In genomic region chr7:97298561-97298960, GRCh38 we compare ENCODE assay signal across 26 cellular contexts.
A peak's percentile ranks its signal among the peaks of the same experiment; 100 is the strongest.
DNase-seq lines count a peak whose midpoint lies in the region; ATAC-seq, FAIRE-seq and TF ChIP-seq lines count a peak whose summit lies in the region.
"Had no signal": no experiment of that assay in that cellular context is flagged by ENCODE, and none has a peak within 500 bp of the region (broad histone marks: within the 10 kb centered on the region; RNA-seq: fewer than 3 reads in every experiment).

No MANE protein-coding gene starts in this region.

- peaks cover 0 to 10% (median 1%) of the 10 kb centered on the region in 5 donors for H3K27me3 Mint-ChIP-seq in naive thymus-derived CD8-positive, alpha-beta T cell
- H3K27me3 Mint-ChIP-seq: activated B cell treated with CpG ODN at 0.5 μM for 24 hours; activated naive CD8-positive, alpha-beta T cell had no signal

- no peaks in the 10 kb centered on the region for H3K27me3 ChIP-seq in adipocyte (replicated peaks; ENCODE audit: control insufficient read depth, insufficient read depth, low read length)
- H3K27me3 ChIP-seq: colonic mucosa, heart right ventricle had no signal

- no peak overlapping the region for H3K9ac ChIP-seq in adipocyte (ENCODE audit: low read length)

- DNase-seq in HCEC 1CT (peak; percentile 73), adipocyte (ENCODE audit: low read depth) (peak; percentile 49), fibroblast of villous mesenchyme (ENCODE audit: low read depth) (peak; percentile 15), stromal cell of bone marrow (ENCODE audit: low read depth) (peak; percentile 28), hippocampal formation (lab: John Stamatoyannopoulos, UW) (no peak), urothelium cell line (ENCODE audit: low spot score) (no peak)
- DNase-seq in naive thymus-derived CD8-positive, alpha-beta T cell, result no peak
- DNase-seq: activated B cell treated with CpG ODN at 0.5 μM for 24 hours; activated CD4-positive, alpha-beta T cell treated with anti-CD3 and anti-CD28 coated beads, Interleukin-2, amount 50 U/mL, for 48 hours; activated CD8-positive, alpha-beta memory T cell treated with anti-CD3 and anti-CD28 coated beads, Interleukin-2, amount 50 U/mL, for 48 hours; AML-193; colonic mucosa; endodermal cell; GOT3; heart right ventricle; left ventricle myocardium inferior; midbrain; NCI-H1436 treated with DMSO at 0.1 percent for 48 hours; NCI-H524 treated with DMSO at 0.1 percent for 48 hours; stimulated activated CD4-positive, alpha-beta T cell treated with anti-CD3 and anti-CD28 coated beads, Interleukin-1b, Interleukin-23, amount 100 ng/mL, for 48 hours; T1000 had no signal

- H3K36me3 ChIP-seq in adipocyte (ENCODE audit: control insufficient read depth, insufficient read depth, low read length, severe bottlenecking), result no peaks in the 10 kb centered on the region
- H3K36me3 ChIP-seq: colonic mucosa, heart right ventricle, left ventricle myocardium inferior had no signal

- no peaks in the 10 kb centered on the region for H3K4me1 ChIP-seq in adipocyte (ENCODE audit: control insufficient read depth, insufficient read depth, low read length)
- H3K4me1 ChIP-seq: colonic mucosa, heart right ventricle, left ventricle myocardium inferior had no signal

- no peak for TF ChIP-seq CTCF in fibroblast of villous mesenchyme (IDR thresholded peaks at IDR 0.05; ENCODE audit: insufficient read depth, low read depth, low read length)

- POLR2A ChIA-PET in naive thymus-derived CD8-positive, alpha-beta T cell (lab: Charles Lee), result no interaction called here

- H3K4me1 Mint-ChIP-seq in naive thymus-derived CD8-positive, alpha-beta T cell, result no peaks in the 10 kb centered on the region
- H3K4me1 Mint-ChIP-seq: activated B cell treated with CpG ODN at 0.5 μM for 24 hours; brain; endodermal cell; nephron; stimulated activated effector memory CD8-positive, alpha-beta T cell treated with anti-CD3 and anti-CD28 coated beads, Interleukin-12 subunit alpha, Interleukin-12 subunit beta, amount 100 ng/mL, for 72 hours had no signal

- FAIRE-seq in urothelium cell line (lab: Jason Lieb, UNC), result no peak

- H3K4me3 Mint-ChIP-seq in naive thymus-derived CD8-positive, alpha-beta T cell, result no peak overlapping the region
- H3K4me3 Mint-ChIP-seq: activated B cell treated with CpG ODN at 0.5 μM for 24 hours; activated naive CD8-positive, alpha-beta T cell; brain; endodermal cell; nephron; stimulated activated effector memory CD8-positive, alpha-beta T cell treated with anti-CD3 and anti-CD28 coated beads, Interleukin-12 subunit alpha, Interleukin-12 subunit beta, amount 100 ng/mL, for 72 hours had no signal

- H3K4me3 ChIP-seq in adipocyte (ENCODE audit: low read length) (no peak overlapping the region), fibroblast of villous mesenchyme (ENCODE audit: low read depth, low read length) (no peak overlapping the region)
- H3K4me3 ChIP-seq: colonic mucosa, heart right ventricle, left ventricle myocardium inferior had no signal

- H3K9me3 ChIP-seq in adipocyte (ENCODE audit: control insufficient read depth, low read length), result no peaks in the 10 kb centered on the region
- H3K9me3 ChIP-seq: colonic mucosa, heart right ventricle, left ventricle myocardium inferior had no signal

- no peaks in the 10 kb centered on the region for H3K9me3 Mint-ChIP-seq in naive thymus-derived CD8-positive, alpha-beta T cell
- H3K9me3 Mint-ChIP-seq: activated B cell treated with CpG ODN at 0.5 μM for 24 hours; activated T-helper 2 cell treated with anti-CD3 and anti-CD28 coated beads, Interferon-gamma antibody, Interleukin-2, Interleukin-4, amounts not matched to agents 10 μg/mL and 5 μg/mL and 100 μg/mL, durations not matched to agents 14 hours and 24 hours and 36 hours; brain; endodermal cell; nephron; stimulated activated effector memory CD8-positive, alpha-beta T cell treated with anti-CD3 and anti-CD28 coated beads, Interleukin-12 subunit alpha, Interleukin-12 subunit beta, amount 100 ng/mL, for 72 hours had no signal

- ATAC-seq in naive thymus-derived CD8-positive, alpha-beta T cell, result no peak
- ATAC-seq: heart right ventricle; stimulated activated effector memory CD8-positive, alpha-beta T cell treated with anti-CD3 and anti-CD28 coated beads, Interleukin-12 subunit alpha, Interleukin-12 subunit beta, amount 100 ng/mL, for 72 hours had no signal

- no peaks in the 10 kb centered on the region for H3K36me3 Mint-ChIP-seq in naive thymus-derived CD8-positive, alpha-beta T cell
- H3K36me3 Mint-ChIP-seq: activated naive CD8-positive, alpha-beta T cell; brain; stimulated activated effector memory CD8-positive, alpha-beta T cell treated with anti-CD3 and anti-CD28 coated beads, Interleukin-12 subunit alpha, Interleukin-12 subunit beta, amount 100 ng/mL, for 72 hours had no signal

- H3K27ac Mint-ChIP-seq in naive thymus-derived CD8-positive, alpha-beta T cell, result no peak overlapping the region
- H3K27ac Mint-ChIP-seq: activated B cell treated with CpG ODN at 0.5 μM for 24 hours; activated naive CD8-positive, alpha-beta T cell; activated T-helper 2 cell treated with anti-CD3 and anti-CD28 coated beads, Interferon-gamma antibody, Interleukin-2, Interleukin-4, amounts not matched to agents 10 μg/mL and 5 μg/mL and 100 μg/mL, durations not matched to agents 14 hours and 24 hours and 36 hours; brain; endodermal cell; nephron; stimulated activated effector memory CD8-positive, alpha-beta T cell treated with anti-CD3 and anti-CD28 coated beads, Interleukin-12 subunit alpha, Interleukin-12 subunit beta, amount 100 ng/mL, for 72 hours had no signal

Comparison
In these comparisons a context has a peak if more than half of its experiments do, and no peak if none do; other contexts are left out.
1. DNase-seq: peak in HCEC 1CT (single experiment), adipocyte (single experiment), fibroblast of villous mesenchyme (single experiment) and stromal cell of bone marrow (single experiment); none in hippocampal formation (0 of 2), naive thymus-derived CD8-positive, alpha-beta T cell (0 of 10) and urothelium cell line (single experiment).